Comparison of ENCODE assay signal across 17 cellular contexts in genomic region chr13:81377926-81378325, GRCh38.
A peak's percentile ranks its signal among the peaks of the same experiment; 100 is the strongest.
DNase-seq lines count a peak whose midpoint lies in the region; ATAC-seq, FAIRE-seq and TF ChIP-seq lines count a peak whose summit lies in the region.
"Had no signal": no experiment of that assay in that cellular context is flagged by ENCODE, and none has a peak within 500 bp of the region (broad histone marks: within the 10 kb centered on the region; RNA-seq: fewer than 3 reads in every experiment).

No MANE protein-coding gene starts in this region.

- in situ Hi-C loops in Caki2 (cut with HindIII; ENCODE audit: low pct_unique_long_range_greater_than_20kb, low sequenced_read_pairs) = no loop called here

- H3K4me1 ChIP-seq in PC-3 (ENCODE audit: insufficient read depth, low read length) = no peaks in the 10 kb centered on the region
- no peaks in the 10 kb centered on the region for H3K4me1 ChIP-seq in Caco-2
- H3K4me1 ChIP-seq: BE2C had no signal

- H3K4me1 Mint-ChIP-seq in Caco-2 (ENCODE audit: low read depth, unreplicated experiment) = no peaks in the 10 kb centered on the region
- H3K4me1 Mint-ChIP-seq in T-cell = no peaks in the 10 kb centered on the region

- peak; percentile 3 for DNase-seq in Caki2 (ENCODE audit: low read depth)
- peak; percentile 2 for DNase-seq in PC-3
- DNase-seq in bronchial epithelial cell (ENCODE audit: low read depth) = peak; percentile 2
- peak; percentile 16 for DNase-seq in putamen (ENCODE audit: low spot score)
- DNase-seq in Caco-2 = no peak
- DNase-seq in GF-D8 (lab: John Stamatoyannopoulos, UW) = no peak
- no peak for DNase-seq in T-cell
- no peak for DNase-seq in NCI-H82 (lab: John Stamatoyannopoulos, UW)
- DNase-seq: BE2C; CD8-positive, alpha-beta T cell; COR-L47; DMS53; H7 had no signal

- ATAC-seq in PC-3 = peak; percentile 76
- ATAC-seq in T-cell (replicated peaks in 1 of 4) = no peak
- ATAC-seq: CD8-positive, alpha-beta T cell; GM12878; GM23338 had no signal

- no peaks in the 10 kb centered on the region for H3K36me3 ChIP-seq in PC-3 (ENCODE audit: low read depth, low read length)
- no peaks in the 10 kb centered on the region for H3K36me3 ChIP-seq in bronchial epithelial cell (ENCODE audit: control insufficient read depth, insufficient read depth, low read length)
- H3K36me3 ChIP-seq in Caco-2 (ENCODE audit: control insufficient read depth, insufficient read depth, low read length) = no peaks in the 10 kb centered on the region
- H3K36me3 ChIP-seq: BE2C had no signal

- CTCF ChIA-PET in PC-3 (lab: Charles Lee) (no interaction called here), Caco-2 (lab: Charles Lee) (no interaction called here), T-cell (lab: Charles Lee) (no interaction called here)

- H3K9ac ChIP-seq in PC-3 (ENCODE audit: low read length) = no peak overlapping the region

- H3F3A ChIP-seq in PC-3 (ENCODE audit: low read length, unreplicated experiment) = no peaks in the 10 kb centered on the region

- H3K9me3 ChIP-seq in PC-3 (ENCODE audit: low read length) (no peaks in the 10 kb centered on the region), Caco-2 (no peaks in the 10 kb centered on the region)
- H3K9me3 ChIP-seq: BE2C had no signal

- no TSS peak for BruUV-seq in PC-3 (replicated peaks; lab: Mats Ljungman, UMichigan)
- no TSS peak for BruUV-seq in Caco-2 (replicated peaks; lab: Mats Ljungman, UMichigan)

- no peaks in the 10 kb centered on the region for H3K36me3 Mint-ChIP-seq in Caco-2 (ENCODE audit: insufficient read depth, unreplicated experiment)
- H3K36me3 Mint-ChIP-seq in T-cell = no peaks in the 10 kb centered on the region
- H3K36me3 Mint-ChIP-seq: CD8-positive, alpha-beta T cell had no signal

- H3K4me3 ChIP-seq in PC-3 (ENCODE audit: low read length) (no peak overlapping the region), bronchial epithelial cell (ENCODE audit: low read depth, low read length) (no peak overlapping the region), Caco-2 (ENCODE audit: low read depth, low read length) (no peak overlapping the region)
- H3K4me3 ChIP-seq: GM12878, GM23338 had no signal

- H3K4me3 Mint-ChIP-seq in Caco-2 (ENCODE audit: unreplicated experiment) (no peak overlapping the region), T-cell (no peak overlapping the region)
- H3K4me3 Mint-ChIP-seq: CD8-positive, alpha-beta T cell; GM23338 had no signal

- H3K27me3 Mint-ChIP-seq in Caco-2 (ENCODE audit: insufficient read depth, unreplicated experiment) (peaks cover 2% of the 10 kb centered on the region), T-cell (no peaks in the 10 kb centered on the region)

- no peak for TF ChIP-seq CTCF in PC-3 (conservative IDR thresholded peaks at IDR 0.05; ENCODE audit: low read depth, low read length)
- TF ChIP-seq CTCF in bronchial epithelial cell (IDR thresholded peaks at IDR 0.05; ENCODE audit: insufficient read depth, low read length, severe bottlenecking) = no peak
- TF ChIP-seq CTCF in Caco-2 (IDR thresholded peaks at IDR 0.05; ENCODE audit: insufficient read depth in 1 of 2, low read depth in 1 of 2, low read length in 1 of 2, severe bottlenecking in 1 of 2, unreplicated experiment in 1 of 2) = no peak

- no peaks in the 10 kb centered on the region for H3K79me2 ChIP-seq in PC-3 (ENCODE audit: low read length)

- no peaks in the 10 kb centered on the region for H3K9me2 ChIP-seq in PC-3 (replicated peaks; ENCODE audit: low read length)

- no peaks in the 10 kb centered on the region for H3K9me3 Mint-ChIP-seq in Caco-2 (ENCODE audit: unreplicated experiment)
- H3K9me3 Mint-ChIP-seq in T-cell = peaks cover 4 to 17% (median 10%) of the 10 kb centered on the region in 3 donors
- H3K9me3 Mint-ChIP-seq: GM23338 had no signal

- H2AFZ ChIP-seq in PC-3 (ENCODE audit: low read length) = no peak overlapping the region
- H2AFZ ChIP-seq: GM23338 had no signal

- intact Hi-C loops in PC-3 (cut with micrococcal nuclease) (no loop called here), Caco-2 (cut with micrococcal nuclease; ENCODE audit: unreplicated experiment) (no loop called here)

- H3K27me3 ChIP-seq in PC-3 (ENCODE audit: low read length) (no peaks in the 10 kb centered on the region), bronchial epithelial cell (ENCODE audit: control insufficient read depth, insufficient read depth, low read length) (no peaks in the 10 kb centered on the region), Caco-2 (replicated peaks; ENCODE audit: control insufficient read depth, insufficient read depth, low read length) (no peaks in the 10 kb centered on the region)
- H3K27me3 ChIP-seq: BE2C had no signal

- no peak overlapping the region for H3K27ac ChIP-seq in PC-3 (ENCODE audit: low read length)
- H3K27ac ChIP-seq: C4-2B had no signal

- H3K4me2 ChIP-seq in PC-3 (ENCODE audit: low read length) = no peak overlapping the region
- H3K4me2 ChIP-seq: GM23338 had no signal

- POLR2A ChIA-PET in PC-3 (lab: Charles Lee; ENCODE audit: unreplicated experiment) = no interaction called here
- POLR2A ChIA-PET in Caco-2 (lab: Charles Lee) = no interaction called here
- POLR2A ChIA-PET in T-cell (lab: Charles Lee) = no interaction called here

- H3K27ac Mint-ChIP-seq in Caco-2 (ENCODE audit: unreplicated experiment) (no peak overlapping the region), T-cell (no peak overlapping the region)
- H3K27ac Mint-ChIP-seq: CD8-positive, alpha-beta T cell; GM23338 had no signal

- H4K20me1 ChIP-seq in PC-3 (ENCODE audit: low read length) = no peaks in the 10 kb centered on the region

- no peak for FAIRE-seq in bronchial epithelial cell (lab: Jason Lieb, UNC)
- FAIRE-seq: GM12878, GM18507 had no signal

Comparison
In these comparisons a context has a peak if more than half of its experiments do, and no peak if none do; other contexts are left out.
1. DNase-seq: peak in Caki2 (single experiment), PC-3 (single experiment), bronchial epithelial cell (single experiment) and putamen (single experiment); none in Caco-2 (0 of 2), GF-D8 (single experiment), T-cell (0 of 34) and NCI-H82 (single experiment).